ENCODE assay signal across 9 cellular contexts in the genomic region with DNA sequence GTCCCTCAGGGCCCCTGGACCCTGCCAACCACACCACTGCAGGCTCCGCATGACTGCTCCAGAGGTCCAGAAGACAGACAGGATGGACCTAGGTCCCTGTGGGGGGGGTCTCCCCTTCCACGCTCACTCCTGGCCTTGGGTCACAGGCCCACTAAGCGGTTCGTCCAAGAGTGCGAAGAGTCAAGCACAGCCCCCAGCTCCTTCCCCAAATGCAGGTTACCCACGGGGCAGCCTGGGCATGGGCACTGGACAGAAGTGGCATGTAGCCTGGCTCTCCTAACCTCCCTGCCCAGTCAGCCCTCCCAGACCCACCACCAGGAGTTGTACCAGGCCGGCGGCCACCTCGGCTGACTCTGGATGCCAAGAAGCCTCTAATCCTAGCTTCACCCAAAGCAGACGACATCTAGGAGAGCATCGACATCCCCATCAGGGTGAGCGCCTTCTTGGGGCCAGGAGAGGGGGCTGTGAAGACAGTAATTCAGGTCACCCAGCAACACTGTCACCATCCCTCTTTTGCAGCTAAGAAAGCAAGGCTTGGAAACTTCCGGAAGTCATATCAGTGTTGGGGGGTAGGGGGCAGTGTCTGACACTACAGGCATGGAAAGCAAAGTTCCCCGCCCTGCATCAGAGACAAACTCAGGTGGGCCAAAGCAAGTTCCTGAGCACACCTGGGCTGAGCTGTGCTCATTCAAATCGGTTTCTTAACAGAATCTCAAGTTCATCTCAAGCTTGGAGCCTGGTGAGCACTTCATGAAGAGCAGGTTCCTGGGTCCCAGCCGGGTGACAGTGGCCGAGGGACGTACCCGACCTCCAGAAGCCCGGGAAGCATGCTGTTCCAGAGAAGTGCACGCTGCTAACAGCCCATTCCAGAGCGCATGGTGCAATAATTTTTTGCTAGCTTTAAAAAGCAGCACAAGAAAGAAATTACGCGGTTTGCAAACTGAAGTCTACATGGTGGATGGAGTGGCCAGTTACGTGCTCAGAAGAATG.
DNase-seq lines count a peak whose midpoint lies in the region; ATAC-seq and TF ChIP-seq lines count a peak whose summit lies in the region.
"Had no signal": no experiment of that assay in that cellular context is flagged by ENCODE, and none has a peak within 500 bp of the region (broad histone marks: within the 10 kb centered on the region; RNA-seq: fewer than 3 reads in every experiment).

No MANE protein-coding gene starts in this region.

- DNase-seq in HFF-Myc (ENCODE audit: extremely low read depth, low read depth) (no peak), T-helper 9 cell (peak; percentile 47), amygdala (lab: John Stamatoyannopoulos, UW) (no peak), DMS79 treated with DMSO at 0.1 percent for 48 hours (lab: John Stamatoyannopoulos, UW) (no peak)
- peak; percentile 38 for DNase-seq in effector CD8-positive, alpha-beta T cell (lab: John Stamatoyannopoulos, UW)
- DNase-seq in stimulated activated CD4-positive, alpha-beta T cell treated with anti-CD3 and anti-CD28 coated beads, Interleukin-2, amount 100 ng/mL, for 4 hours (ENCODE audit: low read depth), result peak; percentile 56

- no peak overlapping the region for H3K4me3 ChIP-seq in HFF-Myc (replicated peaks; ENCODE audit: low read depth, low read length)
- H3K4me3 ChIP-seq: gastroesophageal sphincter had no signal

- ATAC-seq in HG03439 (IDR thresholded peaks at IDR 0.05; ENCODE audit: unreplicated experiment), result no peak
- no peak for ATAC-seq in HG02840 (IDR thresholded peaks at IDR 0.05; ENCODE audit: low FRiP score, unreplicated experiment)
- ATAC-seq: gastroesophageal sphincter had no signal

- TF ChIP-seq CTCF in HFF-Myc (IDR thresholded peaks at IDR 0.05; ENCODE audit: low read depth, low read length, missing control alignments), result peak; percentile 42

Comparison
In these comparisons a context has a peak if more than half of its experiments do, and no peak if none do; other contexts are left out.
1. DNase-seq: peak in T-helper 9 cell (single experiment), effector CD8-positive, alpha-beta T cell (single experiment) and stimulated activated CD4-positive, alpha-beta T cell treated with anti-CD3 and anti-CD28 coated beads, Interleukin-2, amount 100 ng/mL, for 4 hours (single experiment); none in HFF-Myc (single experiment), amygdala (0 of 56) and DMS79 treated with DMSO at 0.1 percent for 48 hours (single experiment).